In genomic region chr7:149830997-149831729, GRCh38 we compare ENCODE assay signal across 20 cellular contexts. TPM values are rescaled to one million over a fixed set of nuclear protein-coding genes. Genes with fewer than 3 reads are reported as not detected.
"Had no signal": no experiment of that assay in that cellular context is flagged by ENCODE, and none has a peak within 500 bp of the region (broad histone marks: within the 10 kb centered on the region; RNA-seq: fewer than 3 reads in every experiment).

No MANE protein-coding gene starts in this region.

- ATAC-seq: sciatic nerve had no signal

- H3K9me3 Mint-ChIP-seq: activated naive CD4-positive, alpha-beta T cell treated with anti-CD3 and anti-CD28 coated beads, Interleukin-2, amount 50 U/mL, for 24 hours; naive B cell; neural crest cell; T-helper 1 cell treated with Interleukin-12 subunit alpha and Interleukin-12 subunit beta and Interleukin-4 antibody, amounts not matched to agents 30 μg/mL and 1 μg/mL, for 36 hours had no signal

- H3K4me1 ChIP-seq: ascending aorta, thyroid gland had no signal

- H3K27ac ChIP-seq: ascending aorta, ovary, thyroid gland had no signal

- H3K9me3 ChIP-seq: ascending aorta, ovary, thyroid gland had no signal

- DNase-seq: activated CD4-positive, alpha-beta T cell treated with anti-CD3 and anti-CD28 coated beads, Interleukin-2, amount 50 U/mL, for 4 hours; activated gamma-delta T cell; cortex of kidney; erythroblast; foreskin melanocyte; glutamatergic neuron; hippocampal formation; islet precursor cell; mammary epithelial cell; naive B cell; ovary; stimulated activated CD8-positive, alpha-beta memory T cell treated with anti-CD3 and anti-CD28 coated beads, Interleukin-4, amount 100 ng/mL, for 48 hours; stimulated activated naive CD4-positive, alpha-beta T cell treated with Interleukin-2 at 50 U/mL for 16 hours; thyroid gland had no signal

- H3K27me3 ChIP-seq: ascending aorta, ovary, thyroid gland had no signal

- H3K4me3 ChIP-seq: ascending aorta, ovary, thyroid gland had no signal

- H3K4me1 Mint-ChIP-seq: activated naive CD4-positive, alpha-beta T cell treated with anti-CD3 and anti-CD28 coated beads, Interleukin-2, amount 50 U/mL, for 24 hours; naive B cell; neural crest cell had no signal

- H3K27ac Mint-ChIP-seq: activated naive CD4-positive, alpha-beta T cell treated with anti-CD3 and anti-CD28 coated beads, Interleukin-2, amount 50 U/mL, for 24 hours; naive B cell had no signal

- H3K36me3 Mint-ChIP-seq: activated naive CD4-positive, alpha-beta T cell treated with anti-CD3 and anti-CD28 coated beads, Interleukin-2, amount 50 U/mL, for 24 hours; naive B cell had no signal

- H3K4me3 Mint-ChIP-seq: activated naive CD4-positive, alpha-beta T cell treated with anti-CD3 and anti-CD28 coated beads, Interleukin-2, amount 50 U/mL, for 24 hours; naive B cell; neural crest cell; T-helper 1 cell treated with Interleukin-12 subunit alpha and Interleukin-12 subunit beta and Interleukin-4 antibody, amounts not matched to agents 30 μg/mL and 1 μg/mL, for 36 hours had no signal

- H3K36me3 ChIP-seq: ascending aorta, ovary, thyroid gland had no signal

RNA-seq across cellular contexts. Expression of gene ZNF467, which starts 57.8 kb away (rescaled TPM):
- total RNA-seq: activated CD8-positive, alpha-beta memory T cell treated with anti-CD3 and anti-CD28 coated beads for 36 hours had no signal
